11 cellular contexts compared by ENCODE assay signal in the genomic region with DNA sequence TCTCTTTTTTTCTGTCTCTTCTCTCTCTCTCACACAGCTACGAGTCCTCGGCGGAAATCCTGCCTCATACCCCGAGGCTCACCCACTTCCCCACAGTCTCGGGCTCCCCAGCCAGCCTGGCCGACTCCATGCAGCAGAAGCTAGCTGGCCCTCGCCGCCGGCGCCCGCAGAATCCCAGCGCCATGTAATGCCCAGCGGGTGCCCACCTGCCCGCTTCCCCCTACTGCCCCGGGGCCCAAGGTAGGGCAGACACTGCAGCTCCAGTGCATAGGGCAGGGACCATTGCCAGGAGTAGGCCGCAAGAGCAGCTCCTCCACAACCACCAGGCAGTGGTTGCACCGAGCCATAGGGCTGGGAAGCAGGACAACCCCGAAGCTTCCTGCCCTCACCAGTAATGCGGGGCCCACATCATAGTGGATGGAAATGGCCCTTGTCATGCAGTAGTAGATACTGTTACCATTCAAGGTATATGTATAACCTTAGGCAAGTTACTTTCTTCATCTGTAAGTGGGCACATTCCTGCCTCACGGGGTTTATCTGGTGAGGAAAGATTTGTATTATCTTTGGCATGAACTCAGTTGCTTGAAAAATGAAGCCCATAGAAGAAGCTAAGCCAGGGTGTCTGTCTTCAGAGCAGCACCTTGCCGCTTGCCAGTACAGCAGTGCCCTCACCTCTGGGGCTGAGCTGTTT. TPM values are rescaled to one million over a fixed set of nuclear protein-coding genes. Genes with fewer than 3 reads are reported as not detected.
DNase-seq lines count a peak whose midpoint lies in the region; ATAC-seq and TF ChIP-seq lines count a peak whose summit lies in the region.
"Had no signal": no experiment of that assay in that cellular context is flagged by ENCODE, and none has a peak within 500 bp of the region (broad histone marks: within the 10 kb centered on the region; RNA-seq: fewer than 3 reads in every experiment).

No MANE protein-coding gene starts in this region.

- H3K9me3 Mint-ChIP-seq in neural progenitor cell = no peaks in the 10 kb centered on the region

- POLR2A ChIA-PET in PC-9 (lab: Charles Lee; ENCODE audit: unreplicated experiment) = interaction anchor here (0.6 to 3.7 kb wide), 4 partner anchors 35 to 156 kb away, joined by 3 to 81 read pairs (median 7); a partner anchor contains a TSS

- CTCF ChIA-PET in PC-9 (lab: Charles Lee) = interaction anchor here (1.6 to 18.7 kb wide), 3 partner anchors 11 to 42 kb away, joined by 13 to 407 read pairs (median 17); no protein-coding TSS in a partner anchor

- H3K4me1 Mint-ChIP-seq in neural progenitor cell = peaks cover 34% of the 10 kb centered on the region

- BruUV-seq in PC-9 (replicated peaks; lab: Mats Ljungman, UMichigan) = no TSS peak

- H3K27ac Mint-ChIP-seq in neural progenitor cell = peak overlapping the region; percentile 81

- H3K27me3 Mint-ChIP-seq in neural progenitor cell (ENCODE audit: insufficient read depth, low read depth) = peaks cover 3% of the 10 kb centered on the region

- H2AFZ ChIP-seq in PC-9 (no peak overlapping the region), neural progenitor cell (replicated peaks) (no peak overlapping the region)

- H3K27me3 ChIP-seq in PC-9 (ENCODE audit: insufficient read depth, low read depth) (no peaks in the 10 kb centered on the region), neural progenitor cell (no peaks in the 10 kb centered on the region)
- H3K27me3 ChIP-seq: colonic mucosa had no signal

- peaks cover 70% of the 10 kb centered on the region for H3F3A ChIP-seq in PC-9 (ENCODE audit: insufficient read depth, low read depth)
- peaks cover 20% of the 10 kb centered on the region for H3F3A ChIP-seq in neural progenitor cell (ENCODE audit: low read depth)

- no peak overlapping the region for H3K4me3 Mint-ChIP-seq in neural progenitor cell

- H3K4me2 ChIP-seq in PC-9 (peak overlapping the region; percentile 84), neural progenitor cell (no peak overlapping the region)

- H3K9me3 ChIP-seq in PC-9 (ENCODE audit: insufficient read depth, low read depth) (no peaks in the 10 kb centered on the region), neural progenitor cell (ENCODE audit: low read depth) (no peaks in the 10 kb centered on the region), mucosa of descending colon (no peaks in the 10 kb centered on the region)
- H3K9me3 ChIP-seq: colonic mucosa had no signal

- H4K20me1 ChIP-seq in PC-9 (ENCODE audit: insufficient read depth) (no peaks in the 10 kb centered on the region), neural progenitor cell (ENCODE audit: low read depth) (no peaks in the 10 kb centered on the region)

- H3K4me3 ChIP-seq in PC-9 (no peak overlapping the region), neural progenitor cell (no peak overlapping the region), mucosa of descending colon (no peak overlapping the region)
- H3K4me3 ChIP-seq: colonic mucosa had no signal

- peak overlapping the region; percentile 6; the same call in 1 of the 2 replicates for H3K27ac ChIP-seq in C4-2B
- peak overlapping the region; percentile 99 for H3K27ac ChIP-seq in PC-9
- H3K27ac ChIP-seq in neural progenitor cell = no peak overlapping the region

- TF ChIP-seq CTCF in C4-2B (conservative IDR thresholded peaks at IDR 0.05) (no peak), PC-9 (conservative IDR thresholded peaks at IDR 0.05) (no peak), neural progenitor cell (IDR thresholded peaks at IDR 0.05) (no peak), mucosa of descending colon (IDR thresholded peaks at IDR 0.05) (no peak)

- peaks cover 9% of the 10 kb centered on the region for H3K36me3 Mint-ChIP-seq in neural progenitor cell

- intact Hi-C loops in PC-9 (cut with micrococcal nuclease; ENCODE audit: unreplicated experiment) = loop anchor here (5.0 kb wide), 1 partner anchor 269 kb away; no protein-coding TSS in a partner anchor
- intact Hi-C loops in mucosa of descending colon (cut with DNase I, micrococcal nuclease) = loop anchor here in 1 of 2 donors (5.0 kb wide), 1 partner anchor 44 kb away; no protein-coding TSS in a partner anchor

- peaks cover 19% of the 10 kb centered on the region; the same call in 1 of the 2 replicates for H3K79me2 ChIP-seq in PC-9 (ENCODE audit: low read depth)
- H3K79me2 ChIP-seq in neural progenitor cell (ENCODE audit: low read depth) = no peaks in the 10 kb centered on the region

- H3K36me3 ChIP-seq in PC-9 (ENCODE audit: low read depth) = peaks cover 28% of the 10 kb centered on the region
- no peaks in the 10 kb centered on the region for H3K36me3 ChIP-seq in neural progenitor cell
- no peaks in the 10 kb centered on the region for H3K36me3 ChIP-seq in mucosa of descending colon (ENCODE audit: low read depth)

- ATAC-seq in GM18873 (IDR thresholded peaks at IDR 0.05; ENCODE audit: low FRiP score, unreplicated experiment) (no peak), mucosa of descending colon (no peak)

- peak in 1 of 2 experiments; percentile 41 for DNase-seq in PC-9
- peak; percentile 33 for DNase-seq in dermis blood vessel endothelial cell
- DNase-seq in neural progenitor cell (ENCODE audit: low spot score) = no peak
- no peak for DNase-seq in activated CD8-positive, alpha-beta memory T cell treated with anti-CD3 and anti-CD28 coated beads for 24 hours
- no peak for DNase-seq in activated T-cell treated with anti-CD3 and anti-CD28 coated beads, Interleukin-2, amount 50 U/mL, for 1 hour
- no peak for DNase-seq in mucosa of descending colon
- DNase-seq: activated CD4-positive, alpha-beta T cell treated with anti-CD3 and anti-CD28 coated beads for 4 hours; colonic mucosa; NK-92 treated with Interleukin-12 subunit alpha and Interleukin-12 subunit beta, amount 100 ng/mL, for 24 hours had no signal

- H3K4me1 ChIP-seq in PC-9 (replicated peaks; ENCODE audit: insufficient read depth) (peaks cover 78% of the 10 kb centered on the region), neural progenitor cell (peaks cover 6% of the 10 kb centered on the region), mucosa of descending colon (ENCODE audit: low read depth) (peaks cover 13% of the 10 kb centered on the region)

- no peaks in the 10 kb centered on the region for H3K9me2 ChIP-seq in PC-9 (ENCODE audit: insufficient read depth)

- H3K9ac ChIP-seq in neural progenitor cell = no peak overlapping the region

RNA-seq across cellular contexts. Expression of a gene that starts 36.9 kb away (rescaled TPM):
- total RNA-seq in PC-9 (2021) = 74.4 and 164 TPM in 2 replicates
- total RNA-seq in dermis blood vessel endothelial cell = 768 and 1,287 TPM in 2 replicates
- total RNA-seq in neural progenitor cell (ENCODE audit: low replicate concordance) = 80.8 and 133 TPM in 2 replicates
- total RNA-seq in mucosa of descending colon = 100 to 1,000 TPM; 172 to 414 (median 201) TPM

RNA-seq across cellular contexts. Expression of a gene that starts 53.9 kb away (rescaled TPM):
- total RNA-seq in PC-9 (2021) (220 and 272 TPM in 2 replicates), dermis blood vessel endothelial cell (44.9 and 74.1 TPM in 2 replicates), neural progenitor cell (ENCODE audit: low replicate concordance) (46.2 and 81.5 TPM in 2 replicates), mucosa of descending colon (100 to 1,000 TPM in 2 of 3 donors, 10 to 100 TPM in 1; 95.6 to 137 (median 109) TPM)
